Comparison of ENCODE assay signal across 23 cellular contexts in the genomic region with DNA sequence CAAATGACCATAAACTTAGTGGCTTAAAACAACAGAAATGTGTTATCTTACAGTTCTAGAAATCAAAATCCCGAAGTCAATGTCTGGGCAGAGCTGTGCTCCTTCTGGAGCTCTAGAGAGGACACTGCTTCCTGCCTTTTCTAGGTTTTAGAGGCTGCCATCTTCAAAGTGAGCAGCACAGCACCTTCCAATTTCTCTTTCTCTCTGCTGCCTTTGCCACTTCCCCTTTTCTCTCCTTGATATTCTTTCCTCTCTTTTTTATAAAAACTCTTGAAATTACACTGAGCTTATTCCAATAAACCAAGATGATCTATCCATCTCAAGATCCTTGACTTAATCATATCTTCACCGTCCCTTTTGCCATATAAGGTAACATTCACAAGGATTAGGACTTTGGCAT.
DNase-seq lines count a peak whose midpoint lies in the region; ATAC-seq, FAIRE-seq and TF ChIP-seq lines count a peak whose summit lies in the region.
"Had no signal": no experiment of that assay in that cellular context is flagged by ENCODE, and none has a peak within 500 bp of the region (broad histone marks: within the 10 kb centered on the region; RNA-seq: fewer than 3 reads in every experiment).

No MANE protein-coding gene starts in this region.

- H3K79me1 ChIP-seq in trophoblast cell (ENCODE audit: low read length), result peaks cover 16% of the 10 kb centered on the region

- H2BK5ac ChIP-seq in trophoblast cell (ENCODE audit: low read depth, low read length, poor library complexity), result no peak overlapping the region

- H3K14ac ChIP-seq in trophoblast cell (ENCODE audit: low read length), result no peak overlapping the region

- in situ Hi-C loops in GM12878 (cut with MboI), result no loop called here

- no peak overlapping the region for H3K23ac ChIP-seq in trophoblast cell (ENCODE audit: low read length)

- peak overlapping the region; percentile 96 for H2BK12ac ChIP-seq in trophoblast cell (ENCODE audit: low read length)

- DNase-seq in NOMO-1 treated with DMSO at 0.1 percent for 48 hours (lab: John Stamatoyannopoulos, UW; ENCODE audit: unreplicated experiment), result peak; percentile 2
- no peak for DNase-seq in NOMO-1 (lab: John Stamatoyannopoulos, UW; ENCODE audit: unreplicated experiment in 2 of 2)
- no peak for DNase-seq in GM12878 (ENCODE audit: low read depth, low spot score)
- DNase-seq in trophoblast cell, result no peak
- no peak for DNase-seq in NK-92 treated with Interleukin-12 subunit alpha and Interleukin-12 subunit beta, amount 100 ng/mL, for 24 hours (lab: John Stamatoyannopoulos, UW)
- DNase-seq in head of caudate nucleus, result no peak
- DNase-seq: AML-193; CD4-positive, alpha-beta T cell; CD8-positive, alpha-beta T cell; COR-L47; DMS 273 treated with DMSO at 0.1 percent for 48 hours; DMS153; DMS53; DMS79; DND-41; EL; GDM1 had no signal

- H3K4ac ChIP-seq in trophoblast cell (ENCODE audit: low read depth, low read length), result no peak overlapping the region

- H3K4me2 ChIP-seq in GM12878 (ENCODE audit: control insufficient read depth, insufficient read depth) (no peak overlapping the region), trophoblast cell (ENCODE audit: low read length) (no peak overlapping the region)
- H3K4me2 ChIP-seq: A549; BLaER1 treated with 17β-estradiol and CSF1 and Interleukin-3, amounts not matched to agents 10 nM and 100 nM had no signal

- TF ChIP-seq CTCF in GM12878 (IDR thresholded peaks at IDR 0.05 in 2 of 3, conservative IDR thresholded peaks at IDR 0.05 in 1 of 3; ENCODE audit: control insufficient read depth in 2 of 3, extremely low read depth in 1 of 3, insufficient read depth in 1 of 3, low read depth in 3 of 3, low read length in 3 of 3), result no peak

- no peak for FAIRE-seq in GM12878 (lab: Jason Lieb, UNC)
- FAIRE-seq: A549, GM12892, GM18507 had no signal

- POLR2A ChIA-PET in GM12878 (lab: Charles Lee), result no interaction called here

- no peak overlapping the region for H4K8ac ChIP-seq in trophoblast cell (ENCODE audit: low read depth, low read length)

- BruUV-seq in GM12878 (replicated peaks; lab: Mats Ljungman, UMichigan), result no TSS peak

- no peak overlapping the region for H2BK120ac ChIP-seq in trophoblast cell (ENCODE audit: insufficient read depth, low read length, poor library complexity)

- WGBS in GM12878 (ENCODE audit: insufficient coverage, insufficient replicate concordance, low lambda C conversion rate, missing lambda C conversion rate), result 15% methylated on average over 2 of the region's 2 CpGs
- WGBS in trophoblast cell (ENCODE audit: extremely low coverage, insufficient coverage, insufficient read length), result no CpG with 5 or more reads among the region's 2 CpGs

- CTCF ChIA-PET in GM12878 (lab: Yijun Ruan, JAX), result no interaction called here

- SMC1A ChIA-PET in GM12878 (lab: Charles Lee; ENCODE audit: uncharacterized antibody, unreplicated experiment), result interaction anchor here (0.8 kb wide), 1 partner anchor 19 kb away, joined by 3 read pairs; no protein-coding TSS in a partner anchor

- H3K79me2 ChIP-seq in GM12878 (ENCODE audit: control insufficient read depth, insufficient read depth, low read length), result no peaks in the 10 kb centered on the region
- peaks cover 2% of the 10 kb centered on the region for H3K79me2 ChIP-seq in trophoblast cell (ENCODE audit: control insufficient read depth, insufficient read depth, low read length, poor library complexity)

- H4K20me1 ChIP-seq in GM12878 (ENCODE audit: control insufficient read depth, insufficient read depth), result no peaks in the 10 kb centered on the region
- H4K20me1 ChIP-seq: BLaER1 treated with 17β-estradiol and CSF1 and Interleukin-3, amounts not matched to agents 10 nM and 100 nM had no signal

- TF ChIP-seq POLR2A in GM12878 (IDR thresholded peaks at IDR 0.05; ENCODE audit: low read depth, low read length), result no peak

- H2AFZ ChIP-seq in GM12878 (ENCODE audit: control insufficient read depth, low read depth, low read length) (no peak overlapping the region), trophoblast cell (ENCODE audit: insufficient read depth, low read length, poor library complexity) (no peak overlapping the region)

- H3K4me3 ChIP-seq in GM12878 (no peak overlapping the region), trophoblast cell (ENCODE audit: low read depth, low read length) (no peak overlapping the region)
- H3K4me3 ChIP-seq: A549; BLaER1 treated with 17β-estradiol and CSF1 and Interleukin-3, amounts not matched to agents 10 nM and 100 nM had no signal

- H3K27ac ChIP-seq in GM12878 (ENCODE audit: control insufficient read depth, insufficient read depth) (no peak overlapping the region), trophoblast cell (ENCODE audit: low read depth, low read length) (no peak overlapping the region)
- H3K27ac ChIP-seq: 22Rv1; A549; BLaER1 treated with 17β-estradiol and CSF1 and Interleukin-3, amounts not matched to agents 10 nM and 100 nM; C4-2B had no signal

- H3K4me1 ChIP-seq in GM12878 (ENCODE audit: control insufficient read depth, insufficient read depth, low read length), result no peaks in the 10 kb centered on the region
- H3K4me1 ChIP-seq in trophoblast cell (ENCODE audit: control insufficient read depth in 1 of 2, insufficient read depth in 2 of 2, low read length in 2 of 2), result no peaks in the 10 kb centered on the region
- H3K4me1 ChIP-seq: A549; BLaER1 treated with 17β-estradiol and CSF1 and Interleukin-3, amounts not matched to agents 10 nM and 100 nM had no signal

- H3K36me3 ChIP-seq in GM12878 (ENCODE audit: control insufficient read depth in 2 of 2, insufficient read depth in 2 of 2, low read length in 1 of 2) (no peaks in the 10 kb centered on the region), trophoblast cell (ENCODE audit: control insufficient read depth in 1 of 2, insufficient read depth in 2 of 2, low read length in 2 of 2) (no peaks in the 10 kb centered on the region)
- H3K36me3 ChIP-seq: BLaER1 treated with 17β-estradiol and CSF1 and Interleukin-3, amounts not matched to agents 10 nM and 100 nM had no signal

- no peak overlapping the region for H4K91ac ChIP-seq in trophoblast cell (ENCODE audit: low read depth, low read length)

- H2AK5ac ChIP-seq in trophoblast cell (ENCODE audit: low read length), result no peak overlapping the region

- H3K18ac ChIP-seq in trophoblast cell (ENCODE audit: low read length), result no peak overlapping the region

- RAD21 ChIA-PET in GM12878 (lab: Charles Lee; ENCODE audit: unreplicated experiment), result no interaction called here

- no peak overlapping the region for H4K12ac ChIP-seq in trophoblast cell (ENCODE audit: low read depth, low read length)

- H3K27me3 ChIP-seq in GM12878 (replicated peaks in 1 of 2; ENCODE audit: control insufficient read depth in 2 of 2, insufficient read depth in 2 of 2, low read length in 1 of 2), result peaks cover 0 to 2% of the 10 kb centered on the region in 2 experiments; a peak in 1 of 4 replicates
- H3K27me3 ChIP-seq in trophoblast cell (ENCODE audit: insufficient read depth, low read length), result no peaks in the 10 kb centered on the region
- H3K27me3 ChIP-seq: BLaER1 treated with 17β-estradiol and CSF1 and Interleukin-3, amounts not matched to agents 10 nM and 100 nM had no signal

- no peak for TF ChIP-seq EP300 in GM12878 (IDR thresholded peaks at IDR 0.05; ENCODE audit: borderline replicate concordance in 1 of 2, control insufficient read depth in 1 of 2, low read depth in 2 of 2, low read length in 2 of 2)

- ATAC-seq in GM12878, result peak; percentile 37
- ATAC-seq: A549; CD8-positive, alpha-beta T cell had no signal

- no peak for TF ChIP-seq RAD21 in GM12878 (IDR thresholded peaks at IDR 0.05; ENCODE audit: insufficient read depth, low read depth, low read length)

- H3K9me3 ChIP-seq in GM12878 (replicated peaks; ENCODE audit: control insufficient read depth, insufficient read depth, low read length), result no peaks in the 10 kb centered on the region
- H3K9me3 ChIP-seq in trophoblast cell (ENCODE audit: insufficient read depth, low read depth, low read length), result no peaks in the 10 kb centered on the region
- H3K9me3 ChIP-seq: A549; BLaER1 treated with 17β-estradiol and CSF1 and Interleukin-3, amounts not matched to agents 10 nM and 100 nM had no signal

- intact Hi-C loops in GM12878 (cut with micrococcal nuclease; ENCODE audit: unreplicated experiment), result no loop called here
- intact Hi-C loops in head of caudate nucleus (cut with DNase I), result no loop called here

- H3K9ac ChIP-seq in GM12878 (ENCODE audit: control insufficient read depth, insufficient read depth, low read length), result no peak overlapping the region
- H3K9ac ChIP-seq in trophoblast cell (ENCODE audit: low read length), result no peak overlapping the region
- H3K9ac ChIP-seq: BLaER1 treated with 17β-estradiol and CSF1 and Interleukin-3, amounts not matched to agents 10 nM and 100 nM had no signal

TF ChIP-seq in GM12878, 131 proteins besides CTCF, POLR2A, EP300 and RAD21:
- TF ChIP-seq, protein P1, sequence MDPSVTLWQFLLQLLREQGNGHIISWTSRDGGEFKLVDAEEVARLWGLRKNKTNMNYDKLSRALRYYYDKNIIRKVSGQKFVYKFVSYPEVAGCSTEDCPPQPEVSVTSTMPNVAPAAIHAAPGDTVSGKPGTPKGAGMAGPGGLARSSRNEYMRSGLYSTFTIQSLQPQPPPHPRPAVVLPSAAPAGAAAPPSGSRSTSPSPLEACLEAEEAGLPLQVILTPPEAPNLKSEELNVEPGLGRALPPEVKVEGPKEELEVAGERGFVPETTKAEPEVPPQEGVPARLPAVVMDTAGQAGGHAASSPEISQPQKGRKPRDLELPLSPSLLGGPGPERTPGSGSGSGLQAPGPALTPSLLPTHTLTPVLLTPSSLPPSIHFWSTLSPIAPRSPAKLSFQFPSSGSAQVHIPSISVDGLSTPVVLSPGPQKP (IDR thresholded peaks at IDR 0.05; ENCODE audit: low read depth, low read length), result no peak
- TF ChIP-seq SPI1 (IDR thresholded peaks at IDR 0.05; ENCODE audit: borderline replicate concordance, insufficient read depth, low read depth, low read length), result peak; percentile 73; the same call in 1 of the 2 replicates
